1 cellular context compared by ENCODE assay signal in the genomic region with DNA sequence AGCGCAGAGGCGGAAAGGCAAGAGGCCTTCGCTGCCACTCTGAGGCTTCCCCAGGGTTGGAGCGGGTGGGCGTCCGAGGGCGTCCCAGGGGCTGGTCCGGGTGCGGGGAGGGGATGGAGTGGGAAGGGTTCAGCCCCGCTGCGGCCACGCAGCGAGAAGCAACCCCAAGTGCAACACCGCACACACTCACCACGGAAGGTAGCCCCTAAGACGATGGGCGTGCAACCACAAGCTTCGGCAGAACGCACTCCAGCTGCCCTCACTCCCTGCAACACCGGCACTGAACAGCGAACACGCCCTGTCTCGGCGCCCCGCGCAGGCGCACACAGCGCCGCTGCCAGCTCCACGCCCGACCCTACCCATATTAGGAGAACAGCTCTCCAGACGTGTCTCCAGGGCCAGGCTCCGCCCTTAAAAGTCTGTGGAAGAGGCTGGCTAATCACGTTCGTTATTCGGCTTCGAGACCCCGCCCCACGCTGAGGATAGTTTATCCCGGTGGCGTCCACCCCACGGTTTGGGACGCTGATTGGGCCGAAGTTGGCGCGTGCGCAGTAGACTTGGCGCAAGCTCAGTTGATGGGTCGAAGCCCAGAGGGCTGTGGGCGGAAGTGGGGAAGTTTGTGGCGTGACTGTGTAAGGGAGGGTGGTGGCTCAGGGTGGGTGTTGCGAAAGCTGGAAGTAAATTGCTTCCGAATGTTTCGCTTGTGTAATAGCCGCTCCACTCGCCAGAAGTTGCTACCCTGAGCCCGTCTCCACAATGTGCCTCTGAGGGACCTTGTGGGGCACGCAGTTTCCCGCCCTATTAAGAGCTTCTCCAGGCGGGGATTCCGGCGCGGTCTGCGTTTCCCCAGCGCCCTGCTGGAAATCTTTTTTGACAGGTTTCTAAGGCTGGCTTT.
A peak's percentile ranks its signal among the peaks of the same experiment; 100 is the strongest.
TF ChIP-seq lines count a peak whose summit lies in the region.

A gene (minus strand): TSS at position 300 of the 895 bp plus-strand sequence. CDS start 343 bp downstream, outside the sequence.

TF ChIP-seq in HepG2, 621 proteins besides CTCF, POLR2A, EP300 and RAD21 (continued from another document and continues in another):
- TF ChIP-seq, protein P1, sequence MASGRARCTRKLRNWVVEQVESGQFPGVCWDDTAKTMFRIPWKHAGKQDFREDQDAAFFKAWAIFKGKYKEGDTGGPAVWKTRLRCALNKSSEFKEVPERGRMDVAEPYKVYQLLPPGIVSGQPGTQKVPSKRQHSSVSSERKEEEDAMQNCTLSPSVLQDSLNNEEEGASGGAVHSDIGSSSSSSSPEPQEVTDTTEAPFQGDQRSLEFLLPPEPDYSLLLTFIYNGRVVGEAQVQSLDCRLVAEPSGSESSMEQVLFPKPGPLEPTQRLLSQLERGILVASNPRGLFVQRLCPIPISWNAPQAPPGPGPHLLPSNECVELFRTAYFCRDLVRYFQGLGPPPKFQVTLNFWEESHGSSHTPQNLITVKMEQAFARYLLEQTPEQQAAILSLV (CRISPR knock-in tag; IDR thresholded peaks at IDR 0.05; ENCODE audit: borderline replicate concordance) = peak; percentile 70; the same call in 1 of the 2 replicates
- 0 out of 2 replicates have a peak, but pooled peaks have one; percentile 24 for TF ChIP-seq ZNF749 (CRISPR knock-in tag; IDR thresholded peaks at IDR 0.05; ENCODE audit: borderline replicate concordance)
- no peak for TF ChIP-seq MAFG (CRISPR knock-in tag; IDR thresholded peaks at IDR 0.05)
- TF ChIP-seq ZNF790 (CRISPR knock-in tag; IDR thresholded peaks at IDR 0.05; ENCODE audit: borderline replicate concordance) = no peak
- TF ChIP-seq ZNF101 (CRISPR knock-in tag; IDR thresholded peaks at IDR 0.05; ENCODE audit: borderline replicate concordance, low read depth) = no peak
- TF ChIP-seq, protein P2, sequence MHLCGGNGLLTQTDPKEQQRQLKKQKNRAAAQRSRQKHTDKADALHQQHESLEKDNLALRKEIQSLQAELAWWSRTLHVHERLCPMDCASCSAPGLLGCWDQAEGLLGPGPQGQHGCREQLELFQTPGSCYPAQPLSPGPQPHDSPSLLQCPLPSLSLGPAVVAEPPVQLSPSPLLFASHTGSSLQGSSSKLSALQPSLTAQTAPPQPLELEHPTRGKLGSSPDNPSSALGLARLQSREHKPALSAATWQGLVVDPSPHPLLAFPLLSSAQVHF (CRISPR knock-in tag; IDR thresholded peaks at IDR 0.05) = no peak
- TF ChIP-seq HNRNPLL (IDR thresholded peaks at IDR 0.05; ENCODE audit: low read depth, low read length, poor library complexity, severe bottlenecking) = peak; percentile 71
- no peak for TF ChIP-seq SP140L (CRISPR knock-in tag; IDR thresholded peaks at IDR 0.05; ENCODE audit: borderline replicate concordance)
- TF ChIP-seq SIN3B (IDR thresholded peaks at IDR 0.05; ENCODE audit: low read length) = no peak
- no peak for TF ChIP-seq NR1H2 (CRISPR knock-in tag; IDR thresholded peaks at IDR 0.05; ENCODE audit: borderline replicate concordance, low read depth)
- TF ChIP-seq, protein P3, sequence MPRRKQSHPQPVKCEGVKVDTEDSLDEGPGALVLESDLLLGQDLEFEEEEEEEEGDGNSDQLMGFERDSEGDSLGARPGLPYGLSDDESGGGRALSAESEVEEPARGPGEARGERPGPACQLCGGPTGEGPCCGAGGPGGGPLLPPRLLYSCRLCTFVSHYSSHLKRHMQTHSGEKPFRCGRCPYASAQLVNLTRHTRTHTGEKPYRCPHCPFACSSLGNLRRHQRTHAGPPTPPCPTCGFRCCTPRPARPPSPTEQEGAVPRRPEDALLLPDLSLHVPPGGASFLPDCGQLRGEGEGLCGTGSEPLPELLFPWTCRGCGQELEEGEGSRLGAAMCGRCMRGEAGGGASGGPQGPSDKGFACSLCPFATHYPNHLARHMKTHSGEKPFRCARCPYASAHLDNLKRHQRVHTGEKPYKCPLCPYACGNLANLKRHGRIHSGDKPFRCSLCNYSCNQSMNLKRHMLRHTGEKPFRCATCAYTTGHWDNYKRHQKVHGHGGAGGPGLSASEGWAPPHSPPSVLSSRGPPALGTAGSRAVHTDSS (CRISPR knock-in tag; conservative IDR thresholded peaks at IDR 0.05) = no peak
- TF ChIP-seq HOXA9 (CRISPR knock-in tag; IDR thresholded peaks at IDR 0.05; ENCODE audit: borderline replicate concordance) = no peak
- no peak for TF ChIP-seq KLF13 (CRISPR knock-in tag; IDR thresholded peaks at IDR 0.05)
- TF ChIP-seq RXRA (CRISPR knock-in tag; IDR thresholded peaks at IDR 0.05) = peak; percentile 33; the same call in 1 of the 2 replicates
- no peak for TF ChIP-seq ZFP62 (CRISPR knock-in tag; IDR thresholded peaks at IDR 0.05)
- no peak for TF ChIP-seq ZNF567 (CRISPR knock-in tag; IDR thresholded peaks at IDR 0.05; ENCODE audit: borderline replicate concordance)
- peak; percentile 83 for TF ChIP-seq RBFOX2 (IDR thresholded peaks at IDR 0.05; ENCODE audit: low read depth, low read length)
- peak; percentile 53 for TF ChIP-seq ZNF292 (CRISPR knock-in tag; IDR thresholded peaks at IDR 0.05; ENCODE audit: borderline replicate concordance, low read depth)
- no peak; the same call in 1 of the 2 replicates for TF ChIP-seq ARNT2 (CRISPR knock-in tag; IDR thresholded peaks at IDR 0.05; ENCODE audit: low read depth)
- TF ChIP-seq ZNF614 (CRISPR knock-in tag; IDR thresholded peaks at IDR 0.05; ENCODE audit: borderline replicate concordance) = peak; percentile 15; the same call in 1 of the 2 replicates
- peak; percentile 81 for TF ChIP-seq KAT8 (CRISPR knock-in tag; IDR thresholded peaks at IDR 0.05)
- TF ChIP-seq CBX5 (CRISPR knock-in tag; IDR thresholded peaks at IDR 0.05; ENCODE audit: borderline replicate concordance) = no peak; the same call in 1 of the 2 replicates
- TF ChIP-seq, protein P4, sequence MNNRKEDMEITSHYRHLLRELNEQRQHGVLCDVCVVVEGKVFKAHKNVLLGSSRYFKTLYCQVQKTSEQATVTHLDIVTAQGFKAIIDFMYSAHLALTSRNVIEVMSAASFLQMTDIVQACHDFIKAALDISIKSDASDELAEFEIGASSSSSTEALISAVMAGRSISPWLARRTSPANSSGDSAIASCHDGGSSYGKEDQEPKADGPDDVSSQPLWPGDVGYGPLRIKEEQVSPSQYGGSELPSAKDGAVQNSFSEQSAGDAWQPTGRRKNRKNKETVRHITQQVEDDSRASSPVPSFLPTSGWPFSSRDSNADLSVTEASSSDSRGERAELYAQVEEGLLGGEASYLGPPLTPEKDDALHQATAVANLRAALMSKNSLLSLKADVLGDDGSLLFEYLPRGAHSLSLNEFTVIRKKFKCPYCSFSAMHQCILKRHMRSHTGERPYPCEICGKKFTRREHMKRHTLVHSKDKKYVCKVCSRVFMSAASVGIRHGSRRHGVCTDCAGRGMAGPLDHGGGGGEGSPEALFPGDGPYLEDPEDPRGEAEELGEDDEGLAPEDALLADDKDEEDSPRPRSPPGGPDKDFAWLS (CRISPR knock-in tag; IDR thresholded peaks at IDR 0.05; ENCODE audit: borderline replicate concordance) = no peak
- TF ChIP-seq REXO4 (CRISPR knock-in tag; IDR thresholded peaks at IDR 0.05; ENCODE audit: borderline replicate concordance) = no peak
- TF ChIP-seq HDAC2 (CRISPR knock-in tag; IDR thresholded peaks at IDR 0.05) = peak; percentile 36
- TF ChIP-seq PHB2 (IDR thresholded peaks at IDR 0.05; ENCODE audit: partially characterized antibody) = no peak
- 0 out of 2 replicates have a peak, but pooled peaks have one; percentile 56 for TF ChIP-seq ZNF543 (CRISPR knock-in tag; IDR thresholded peaks at IDR 0.05)
- TF ChIP-seq NAIF1 (CRISPR knock-in tag; IDR thresholded peaks at IDR 0.05; ENCODE audit: borderline replicate concordance) = no peak
- no peak for TF ChIP-seq TBP (CRISPR knock-in tag; IDR thresholded peaks at IDR 0.05)
- no peak for TF ChIP-seq STAG1 (CRISPR knock-in tag; IDR thresholded peaks at IDR 0.05)
- no peak; the same call in 1 of the 2 replicates for TF ChIP-seq NR2F2 (IDR thresholded peaks at IDR 0.05; ENCODE audit: borderline replicate concordance, low read depth)
- TF ChIP-seq, protein P5, sequence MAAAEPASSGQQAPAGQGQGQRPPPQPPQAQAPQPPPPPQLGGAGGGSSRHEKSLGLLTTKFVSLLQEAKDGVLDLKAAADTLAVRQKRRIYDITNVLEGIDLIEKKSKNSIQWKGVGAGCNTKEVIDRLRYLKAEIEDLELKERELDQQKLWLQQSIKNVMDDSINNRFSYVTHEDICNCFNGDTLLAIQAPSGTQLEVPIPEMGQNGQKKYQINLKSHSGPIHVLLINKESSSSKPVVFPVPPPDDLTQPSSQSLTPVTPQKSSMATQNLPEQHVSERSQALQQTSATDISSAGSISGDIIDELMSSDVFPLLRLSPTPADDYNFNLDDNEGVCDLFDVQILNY (CRISPR knock-in tag; conservative IDR thresholded peaks at IDR 0.05) = no peak
- no peak for TF ChIP-seq PLRG1 (conservative IDR thresholded peaks at IDR 0.05)
- TF ChIP-seq ZBTB8A (CRISPR knock-in tag; IDR thresholded peaks at IDR 0.05; ENCODE audit: borderline replicate concordance, low read depth) = no peak
- no peak for TF ChIP-seq ZNF629 (CRISPR knock-in tag; conservative IDR thresholded peaks at IDR 0.05)
- TF ChIP-seq PHF21A (CRISPR knock-in tag; IDR thresholded peaks at IDR 0.05) = peak; percentile 32; the same call in 1 of the 2 replicates
- no peak for TF ChIP-seq GTF2F1 (IDR thresholded peaks at IDR 0.05; ENCODE audit: low read length)
- TF ChIP-seq TRIM24 (CRISPR knock-in tag; IDR thresholded peaks at IDR 0.05) = no peak
- TF ChIP-seq, protein P6, sequence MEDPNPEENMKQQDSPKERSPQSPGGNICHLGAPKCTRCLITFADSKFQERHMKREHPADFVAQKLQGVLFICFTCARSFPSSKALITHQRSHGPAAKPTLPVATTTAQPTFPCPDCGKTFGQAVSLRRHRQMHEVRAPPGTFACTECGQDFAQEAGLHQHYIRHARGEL (CRISPR knock-in tag; IDR thresholded peaks at IDR 0.05) = no peak
- TF ChIP-seq, protein P7, sequence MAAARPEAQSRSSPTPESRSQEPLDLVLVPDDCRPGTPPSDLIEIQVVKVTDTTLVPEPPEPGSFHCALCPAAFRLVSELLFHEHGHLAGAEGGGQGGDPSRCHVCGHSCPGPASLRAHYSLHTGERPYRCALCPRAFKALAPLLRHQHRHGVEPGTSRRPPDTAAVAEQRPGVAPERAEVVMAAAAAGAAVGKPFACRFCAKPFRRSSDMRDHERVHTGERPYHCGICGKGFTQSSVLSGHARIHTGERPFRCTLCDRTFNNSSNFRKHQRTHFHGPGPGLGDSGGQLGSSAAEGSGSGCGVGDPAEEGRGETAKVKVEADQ (CRISPR knock-in tag; IDR thresholded peaks at IDR 0.05; ENCODE audit: borderline replicate concordance) = no peak; the same call in 1 of the 2 replicates
- TF ChIP-seq ZFP36L1 (CRISPR knock-in tag; IDR thresholded peaks at IDR 0.05) = no peak
- TF ChIP-seq ZNF766 (CRISPR knock-in tag; IDR thresholded peaks at IDR 0.05; ENCODE audit: borderline replicate concordance) = no peak
- TF ChIP-seq GPN1 (CRISPR knock-in tag; IDR thresholded peaks at IDR 0.05; ENCODE audit: borderline replicate concordance) = no peak
- TF ChIP-seq ZSCAN25 (CRISPR knock-in tag; IDR thresholded peaks at IDR 0.05) = no peak; the same call in 1 of the 2 replicates
- TF ChIP-seq CHD4 (IDR thresholded peaks at IDR 0.05; ENCODE audit: borderline replicate concordance, low read length) = no peak
- TF ChIP-seq, protein P8, sequence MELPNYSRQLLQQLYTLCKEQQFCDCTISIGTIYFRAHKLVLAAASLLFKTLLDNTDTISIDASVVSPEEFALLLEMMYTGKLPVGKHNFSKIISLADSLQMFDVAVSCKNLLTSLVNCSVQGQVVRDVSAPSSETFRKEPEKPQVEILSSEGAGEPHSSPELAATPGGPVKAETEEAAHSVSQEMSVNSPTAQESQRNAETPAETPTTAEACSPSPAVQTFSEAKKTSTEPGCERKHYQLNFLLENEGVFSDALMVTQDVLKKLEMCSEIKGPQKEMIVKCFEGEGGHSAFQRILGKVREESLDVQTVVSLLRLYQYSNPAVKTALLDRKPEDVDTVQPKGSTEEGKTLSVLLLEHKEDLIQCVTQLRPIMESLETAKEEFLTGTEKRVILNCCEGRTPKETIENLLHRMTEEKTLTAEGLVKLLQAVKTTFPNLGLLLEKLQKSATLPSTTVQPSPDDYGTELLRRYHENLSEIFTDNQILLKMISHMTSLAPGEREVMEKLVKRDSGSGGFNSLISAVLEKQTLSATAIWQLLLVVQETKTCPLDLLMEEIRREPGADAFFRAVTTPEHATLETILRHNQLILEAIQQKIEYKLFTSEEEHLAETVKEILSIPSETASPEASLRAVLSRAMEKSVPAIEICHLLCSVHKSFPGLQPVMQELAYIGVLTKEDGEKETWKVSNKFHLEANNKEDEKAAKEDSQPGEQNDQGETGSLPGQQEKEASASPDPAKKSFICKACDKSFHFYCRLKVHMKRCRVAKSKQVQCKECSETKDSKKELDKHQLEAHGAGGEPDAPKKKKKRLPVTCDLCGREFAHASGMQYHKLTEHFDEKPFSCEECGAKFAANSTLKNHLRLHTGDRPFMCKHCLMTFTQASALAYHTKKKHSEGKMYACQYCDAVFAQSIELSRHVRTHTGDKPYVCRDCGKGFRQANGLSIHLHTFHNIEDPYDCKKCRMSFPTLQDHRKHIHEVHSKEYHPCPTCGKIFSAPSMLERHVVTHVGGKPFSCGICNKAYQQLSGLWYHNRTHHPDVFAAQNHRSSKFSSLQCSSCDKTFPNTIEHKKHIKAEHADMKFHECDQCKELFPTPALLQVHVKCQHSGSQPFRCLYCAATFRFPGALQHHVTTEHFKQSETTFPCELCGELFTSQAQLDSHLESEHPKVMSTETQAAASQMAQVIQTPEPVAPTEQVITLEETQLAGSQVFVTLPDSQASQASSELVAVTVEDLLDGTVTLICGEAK (IDR thresholded peaks at IDR 0.05) = no peak
- TF ChIP-seq, protein P8 (CRISPR knock-in tag; IDR thresholded peaks at IDR 0.05) = no peak; the same call in 1 of the 2 replicates
- no peak for TF ChIP-seq YY1 (IDR thresholded peaks at IDR 0.05; ENCODE audit: insufficient read depth, insufficient replicate concordance, low read depth, low read length)
- no peak for TF ChIP-seq ZNF619 (CRISPR knock-in tag; IDR thresholded peaks at IDR 0.05)
